ENCODE assay signal across 15 cellular contexts in the genomic region with DNA sequence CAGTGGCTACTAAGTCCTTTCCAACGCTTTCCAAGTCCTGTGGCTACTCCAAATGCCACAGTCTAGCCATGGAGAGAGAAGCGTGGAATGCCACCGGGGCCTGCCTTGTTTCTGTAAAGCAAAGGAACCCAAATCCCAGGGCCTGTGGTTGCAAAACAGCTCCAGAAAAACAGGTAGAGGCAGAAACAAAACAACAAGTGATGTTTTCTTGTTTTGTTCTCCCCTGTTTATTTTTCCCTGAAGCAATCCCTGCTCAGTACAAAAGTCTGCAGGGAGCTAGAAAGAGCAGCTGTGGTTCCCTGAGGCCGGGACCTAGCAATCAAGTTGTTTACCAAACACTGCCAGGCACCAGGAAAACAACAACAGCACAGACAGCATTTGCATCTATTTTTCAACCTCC.
DNase-seq lines count a peak whose midpoint lies in the region; ATAC-seq, FAIRE-seq and TF ChIP-seq lines count a peak whose summit lies in the region.
"Had no signal": no experiment of that assay in that cellular context is flagged by ENCODE, and none has a peak within 500 bp of the region (broad histone marks: within the 10 kb centered on the region; RNA-seq: fewer than 3 reads in every experiment).

No MANE protein-coding gene starts in this region.

- H3K36me3 ChIP-seq in HepG2 (replicated peaks in 1 of 2; ENCODE audit: control insufficient read depth in 1 of 2, insufficient read depth in 2 of 2, low read length in 2 of 2): peaks cover 0 to 4% of the 10 kb centered on the region in 2 experiments; a peak in 2 of 5 replicates
- H3K36me3 ChIP-seq in stomach smooth muscle (ENCODE audit: control insufficient read depth in 2 of 2, insufficient read depth in 2 of 2, low read length in 2 of 2): no peaks in the 10 kb centered on the region

- H3K4me3 Mint-ChIP-seq in activated CD4-positive, alpha-beta T cell treated with anti-CD3 and anti-CD28 coated beads for 36 hours: no peak overlapping the region
- no peak overlapping the region for H3K4me3 Mint-ChIP-seq in stimulated activated naive B cell treated with anti-CD40 and anti-IgM and Interleukin-4, amounts not matched to agents 10 μg/mL and 1 μg/mL and 100 μg/mL, for 72 hours

- H4K20me1 ChIP-seq in HepG2 (ENCODE audit: insufficient read depth, low read length): peaks cover 7% of the 10 kb centered on the region

- peaks cover 31% of the 10 kb centered on the region for H3K4me1 ChIP-seq in HepG2 (ENCODE audit: insufficient read depth, low read length)
- peaks cover 19% of the 10 kb centered on the region for H3K4me1 ChIP-seq in stomach smooth muscle (ENCODE audit: control insufficient read depth, insufficient read depth, low read length)

- no peak for ATAC-seq in activated CD4-positive, alpha-beta T cell treated with anti-CD3 and anti-CD28 coated beads for 36 hours
- ATAC-seq in HepG2 (no peak), GM19023 (IDR thresholded peaks at IDR 0.05; ENCODE audit: unreplicated experiment) (no peak)
- no peak for ATAC-seq in stimulated activated naive B cell treated with anti-CD40 and anti-IgM and Interleukin-4, amounts not matched to agents 10 μg/mL and 1 μg/mL and 100 μg/mL, for 72 hours (replicated peaks)
- ATAC-seq: left lung had no signal

- no peak overlapping the region for H3K9ac ChIP-seq in HepG2 (ENCODE audit: insufficient read depth, low read depth, low read length)
- no peak overlapping the region for H3K9ac ChIP-seq in stomach smooth muscle (ENCODE audit: low read length in 2 of 2)
- H3K9ac ChIP-seq: GM23248 had no signal

- TF ChIP-seq CTCF in HepG2 (CRISPR knock-in tag; IDR thresholded peaks at IDR 0.05): no peak

- peaks cover 74% of the 10 kb centered on the region for H3K4me1 Mint-ChIP-seq in activated CD4-positive, alpha-beta T cell treated with anti-CD3 and anti-CD28 coated beads for 36 hours
- peaks cover 48 to 86% of the 10 kb centered on the region in 2 donors for H3K4me1 Mint-ChIP-seq in stimulated activated naive B cell treated with anti-CD40 and anti-IgM and Interleukin-4, amounts not matched to agents 10 μg/mL and 1 μg/mL and 100 μg/mL, for 72 hours

- CTCF ChIA-PET in activated CD4-positive, alpha-beta T cell treated with anti-CD3 and anti-CD28 coated beads for 36 hours (lab: Charles Lee): interaction anchor here (0.6 to 1.8 kb wide), 8 partner anchors 9 to 235 kb away, joined by 3 to 7 read pairs (median 4); no protein-coding TSS in a partner anchor
- CTCF ChIA-PET in HepG2 (lab: Yijun Ruan, JAX; ENCODE audit: low intra/inter-chr PET ratio, low total read pairs): no interaction called here

- H3K9me3 Mint-ChIP-seq in activated CD4-positive, alpha-beta T cell treated with anti-CD3 and anti-CD28 coated beads for 36 hours (ENCODE audit: low read depth): no peaks in the 10 kb centered on the region
- peaks cover 0 to 3% of the 10 kb centered on the region in 2 donors for H3K9me3 Mint-ChIP-seq in stimulated activated naive B cell treated with anti-CD40 and anti-IgM and Interleukin-4, amounts not matched to agents 10 μg/mL and 1 μg/mL and 100 μg/mL, for 72 hours
- H3K9me3 Mint-ChIP-seq: activated T-helper 2 cell treated with anti-CD3 and anti-CD28 coated beads, Interferon-gamma antibody, Interleukin-2, Interleukin-4, amounts not matched to agents 10 μg/mL and 5 μg/mL and 100 μg/mL, durations not matched to agents 14 hours and 24 hours and 36 hours had no signal

- POLR2A ChIA-PET in activated CD4-positive, alpha-beta T cell treated with anti-CD3 and anti-CD28 coated beads for 36 hours (lab: Charles Lee): no interaction called here
- POLR2A ChIA-PET in HepG2 (lab: Yijun Ruan, JAX): interaction anchor here (1.9 kb wide), 1 partner anchor 85 kb away, joined by 7 read pairs; a partner anchor contains a TSS

- intact Hi-C loops in activated CD4-positive, alpha-beta T cell treated with anti-CD3 and anti-CD28 coated beads for 36 hours (cut with DNase I, micrococcal nuclease): loop anchor here in 1 of 2 experiments (5.0 kb wide), 1 partner anchor 84 kb away; a partner anchor contains a TSS
- intact Hi-C loops in HepG2 (cut with micrococcal nuclease; ENCODE audit: unreplicated experiment): no loop called here

- in situ Hi-C loops in HepG2 (cut with HindIII; ENCODE audit: extremely low pct_ligation_motif_present, low pct_unique_long_range_greater_than_20kb): no loop called here

- no peaks in the 10 kb centered on the region for H3K9me3 ChIP-seq in HepG2 (ENCODE audit: low read length)
- no peaks in the 10 kb centered on the region for H3K9me3 ChIP-seq in stomach smooth muscle (ENCODE audit: control insufficient read depth in 2 of 2, low read length in 2 of 2)
- H3K9me3 ChIP-seq: left lung had no signal

- H3K79me2 ChIP-seq in HepG2 (ENCODE audit: insufficient read depth, low read length): peaks cover 25% of the 10 kb centered on the region

- no peak overlapping the region for H3K4me3 ChIP-seq in HepG2 (replicated peaks in 1 of 3; ENCODE audit: insufficient read depth in 1 of 3, low read depth in 2 of 3, low read length in 3 of 3)
- H3K4me3 ChIP-seq in stomach smooth muscle (ENCODE audit: low read length in 2 of 2): no peak overlapping the region
- H3K4me3 ChIP-seq: GM23248, left lung, SK-N-MC had no signal

- H3K27me3 ChIP-seq in HepG2 (ENCODE audit: control insufficient read depth in 1 of 2, insufficient read depth in 2 of 2, low read length in 2 of 2): no peaks in the 10 kb centered on the region
- H3K27me3 ChIP-seq in stomach smooth muscle (ENCODE audit: control insufficient read depth in 1 of 2, insufficient read depth in 2 of 2, low read length in 2 of 2): no peaks in the 10 kb centered on the region
- H3K27me3 ChIP-seq: left lung had no signal

- TF ChIP-seq POLR2A in HepG2 (IDR thresholded peaks at IDR 0.05; ENCODE audit: insufficient read depth in 1 of 2, low read depth in 2 of 2, low read length in 2 of 2): no peak

- FAIRE-seq in HepG2 (lab: Jason Lieb, UNC): no peak
- FAIRE-seq: HTR-8/SVneo had no signal

- H3K27ac ChIP-seq in caudate nucleus (ENCODE audit: low read depth, low read length) (peak overlapping the region; percentile 92), HepG2 (ENCODE audit: extremely low read length, insufficient read depth, low read length) (peak overlapping the region; percentile 19), stomach smooth muscle (ENCODE audit: low read length) (peak overlapping the region; percentile 31)
- H3K27ac ChIP-seq: 22Rv1, left lung, SK-N-MC had no signal

- H3K27me3 Mint-ChIP-seq in activated CD4-positive, alpha-beta T cell treated with anti-CD3 and anti-CD28 coated beads for 36 hours: no peaks in the 10 kb centered on the region
- H3K27me3 Mint-ChIP-seq in stimulated activated naive B cell treated with anti-CD40 and anti-IgM and Interleukin-4, amounts not matched to agents 10 μg/mL and 1 μg/mL and 100 μg/mL, for 72 hours: no peaks in the 10 kb centered on the region

- BruUV-seq in HepG2 (replicated peaks; lab: Mats Ljungman, UMichigan): no TSS peak

- peak overlapping the region; percentile 55 for H3K27ac Mint-ChIP-seq in activated CD4-positive, alpha-beta T cell treated with anti-CD3 and anti-CD28 coated beads for 36 hours
- no peak overlapping the region for H3K27ac Mint-ChIP-seq in stimulated activated naive B cell treated with anti-CD40 and anti-IgM and Interleukin-4, amounts not matched to agents 10 μg/mL and 1 μg/mL and 100 μg/mL, for 72 hours
- H3K27ac Mint-ChIP-seq: activated T-helper 2 cell treated with anti-CD3 and anti-CD28 coated beads, Interferon-gamma antibody, Interleukin-2, Interleukin-4, amounts not matched to agents 10 μg/mL and 5 μg/mL and 100 μg/mL, durations not matched to agents 14 hours and 24 hours and 36 hours had no signal

- 95% methylated on average over 4 of the region's 4 CpGs for WGBS in HepG2 (ENCODE audit: low lambda C conversion rate)

- DNase-seq in activated CD4-positive, alpha-beta T cell treated with anti-CD3 and anti-CD28 coated beads for 36 hours: no peak
- DNase-seq in activated CD4-positive, alpha-beta T cell treated with anti-CD3 and anti-CD28 coated beads, Interleukin-2, amount 50 U/mL, for 48 hours: no peak
- peak in 7 of 61 donors; percentile 16 to 56 (median 34) for DNase-seq in caudate nucleus (lab: John Stamatoyannopoulos, UW)
- no peak for DNase-seq in HepG2 (ENCODE audit: low spot score)
- DNase-seq in NCI-H1694 treated with DMSO at 0.1 percent for 48 hours (lab: John Stamatoyannopoulos, UW): no peak
- DNase-seq in stimulated activated naive B cell treated with anti-CD40 and anti-IgM and Interleukin-4, amounts not matched to agents 10 μg/mL and 1 μg/mL and 100 μg/mL, for 72 hours: no peak
- DNase-seq: DMS 273 treated with DMSO at 0.1 percent for 48 hours, GM23248, left lung had no signal

- TF ChIP-seq RAD21 in HepG2 (CRISPR knock-in tag; IDR thresholded peaks at IDR 0.05): no peak

- no peak overlapping the region for H3K4me2 ChIP-seq in HepG2 (ENCODE audit: low read depth, low read length)

- no peak for TF ChIP-seq EP300 in HepG2 (IDR thresholded peaks at IDR 0.05; ENCODE audit: low read depth in 2 of 2, low read length in 2 of 2)
- TF ChIP-seq EP300 in HepG2 (CRISPR knock-in tag; IDR thresholded peaks at IDR 0.05; ENCODE audit: borderline replicate concordance): no peak

- H2AFZ ChIP-seq in HepG2 (ENCODE audit: low read length): no peak overlapping the region
- H2AFZ ChIP-seq: GM23248 had no signal

- H3K36me3 Mint-ChIP-seq in activated CD4-positive, alpha-beta T cell treated with anti-CD3 and anti-CD28 coated beads for 36 hours (ENCODE audit: low read depth): peaks cover 10% of the 10 kb centered on the region
- peaks cover 12 to 28% of the 10 kb centered on the region in 2 donors for H3K36me3 Mint-ChIP-seq in stimulated activated naive B cell treated with anti-CD40 and anti-IgM and Interleukin-4, amounts not matched to agents 10 μg/mL and 1 μg/mL and 100 μg/mL, for 72 hours

TF ChIP-seq in HepG2, 621 proteins besides CTCF, POLR2A, EP300 and RAD21:
- TF ChIP-seq ZNF7 (CRISPR knock-in tag; IDR thresholded peaks at IDR 0.05): peak; percentile 48; the same call in 1 of the 2 replicates
- no peak for TF ChIP-seq NR2C2 (CRISPR knock-in tag; IDR thresholded peaks at IDR 0.05; ENCODE audit: borderline replicate concordance)

Comparison
In these comparisons a context has a peak if more than half of its experiments do, and no peak if none do; other contexts are left out.
1. H3K27ac ChIP-seq: peak in every context shown above with its lines; median percentile 92 in caudate nucleus; 31 in stomach smooth muscle; 19 in HepG2.